In the genomic region with DNA sequence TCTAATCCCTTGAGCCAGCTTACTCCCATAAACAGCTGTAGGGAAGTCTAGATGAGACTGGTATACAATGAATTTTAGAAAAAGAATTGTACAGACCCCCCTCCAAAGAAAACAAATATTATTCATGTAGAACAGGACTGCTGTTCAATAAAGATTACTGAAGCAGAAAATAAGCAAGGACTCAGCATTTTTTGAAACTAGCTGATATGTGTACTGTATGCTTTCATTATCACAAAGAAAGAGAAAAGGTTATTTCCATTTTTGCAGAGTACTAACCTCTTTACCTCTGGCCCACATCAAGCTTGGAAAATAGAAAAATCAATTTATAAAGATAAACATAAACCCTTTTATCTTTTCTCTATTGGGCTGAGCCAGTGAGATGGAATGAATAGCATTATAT, we compare ENCODE assay signal across 23 cellular contexts.
"Had no signal": no experiment of that assay in that cellular context is flagged by ENCODE, and none has a peak within 500 bp of the region (broad histone marks: within the 10 kb centered on the region; RNA-seq: fewer than 3 reads in every experiment).

No MANE protein-coding gene starts in this region.

- DNase-seq: cortex of kidney; effector memory CD8-positive, alpha-beta T cell; hypothalamus; immature natural killer cell; islet precursor cell; kidney glomerular epithelial cell; left colon; left ventricle myocardium inferior; lower lobe of right lung; naive thymus-derived CD8-positive, alpha-beta T cell; occipital lobe; ovary; posterior cingulate gyrus; psoas muscle; right cardiac atrium; sigmoid colon; spleen; stimulated activated CD4-positive, alpha-beta T cell treated with anti-CD3 and anti-CD28 coated beads, Interleukin-4, amount 100 ng/mL, for 4 hours; transverse colon; upper lobe of right lung; uterus had no signal

- H3K4me1 ChIP-seq: left ventricle myocardium inferior, lower lobe of right lung, psoas muscle, sigmoid colon, spleen, transverse colon, upper lobe of right lung, uterus had no signal

- H3K9me3 ChIP-seq: left ventricle myocardium inferior, lower lobe of right lung, ovary, psoas muscle, thoracic aorta, transverse colon, upper lobe of right lung, uterus had no signal

- ATAC-seq: effector memory CD8-positive, alpha-beta T cell; left colon; lower lobe of right lung; naive thymus-derived CD8-positive, alpha-beta T cell; psoas muscle; right cardiac atrium; stimulated activated memory B cell treated with anti-CD40 and anti-IgM and Interleukin-4, amounts not matched to agents 10 μg/mL and 1 μg/mL and 100 μg/mL, for 72 hours; upper lobe of right lung had no signal

- H3K27me3 ChIP-seq: ovary, sigmoid colon, spleen, transverse colon, upper lobe of right lung, uterus had no signal

- H3K4me3 ChIP-seq: left ventricle myocardium inferior, lower lobe of right lung, ovary, psoas muscle, sigmoid colon, spleen, thoracic aorta, transverse colon, upper lobe of right lung, uterus had no signal

- H3K27ac ChIP-seq: left ventricle myocardium inferior, lower lobe of right lung, ovary, psoas muscle, sigmoid colon, spleen, thoracic aorta, transverse colon, upper lobe of right lung, uterus had no signal

- H3K36me3 ChIP-seq: left ventricle myocardium inferior, lower lobe of right lung, ovary, sigmoid colon, spleen, thoracic aorta, transverse colon, upper lobe of right lung, uterus had no signal
